ENCODE assay signal across 8 cellular contexts in the genomic region with DNA sequence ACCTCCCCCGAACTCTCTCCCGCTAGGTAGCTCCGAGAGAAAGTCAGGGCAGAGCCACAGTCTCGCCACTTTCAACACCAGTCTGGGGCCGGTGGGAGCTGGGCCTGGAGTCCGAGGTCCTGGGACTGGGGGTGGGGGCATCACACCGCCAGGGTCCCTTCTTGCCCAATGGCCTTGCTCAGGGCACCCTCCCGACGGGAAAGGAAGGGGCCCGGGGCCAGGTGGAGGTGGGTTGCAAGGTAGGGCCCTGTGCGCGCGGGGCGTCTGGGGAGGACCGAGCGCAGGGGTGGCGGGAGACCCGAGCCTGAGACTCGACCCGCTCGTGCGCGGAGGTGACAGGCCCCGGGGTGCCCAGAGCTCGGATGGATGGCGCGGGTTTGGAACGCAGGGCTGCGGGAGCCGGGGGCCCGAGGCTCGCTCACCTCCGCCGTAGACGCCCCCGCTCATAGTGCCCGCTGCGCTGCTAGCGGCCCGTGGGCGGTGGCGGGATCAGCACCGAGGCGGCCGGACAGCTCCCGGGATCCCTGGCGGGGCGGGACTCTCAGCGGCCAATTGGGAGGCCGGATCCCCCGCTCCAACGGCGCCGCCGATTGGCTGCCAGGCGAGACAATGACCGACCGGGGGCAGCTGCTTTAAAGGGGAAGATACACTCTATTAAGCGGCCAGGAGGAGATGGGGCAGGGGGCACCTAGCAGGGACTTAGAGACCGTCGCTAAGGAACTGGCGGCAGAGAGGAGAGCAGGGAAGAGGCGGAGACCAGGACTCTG. TPM values are rescaled to one million over a fixed set of nuclear protein-coding genes. Genes with fewer than 3 reads are reported as not detected.
DNase-seq lines count a peak whose midpoint lies in the region; ATAC-seq and TF ChIP-seq lines count a peak whose summit lies in the region.

TSS of gene ACTL6B (minus strand) at position 541 of the 767 bp plus-strand sequence. CDS start at position 447, 94 bp downstream.

- H3K4me3 ChIP-seq in right atrium auricular region (no peak within 1 kb of the TSS), Panc1 (ENCODE audit: low read depth in 2 of 2, low read length in 2 of 2) (peak within 1 kb of the TSS in 1 of 2 experiments; percentile 4; a peak in 1 of 4 replicates), tibial nerve (no peak within 1 kb of the TSS), lower leg skin (ENCODE audit: low read depth, poor library complexity, severe bottlenecking) (no peak within 1 kb of the TSS)

- intact Hi-C loops in Right ventricle myocardium inferior (cut with DNase I) = no loop called here
- intact Hi-C loops in Panc1 (cut with micrococcal nuclease; ENCODE audit: unreplicated experiment) = no loop called here
- intact Hi-C loops in lower leg skin (cut with DNase I; ENCODE audit: low total_unique reads) = no loop called here

- no peak within 1 kb of the TSS for H3K27ac ChIP-seq in right atrium auricular region
- no peak within 1 kb of the TSS for H3K27ac ChIP-seq in Panc1 (ENCODE audit: low read length)
- no peak within 1 kb of the TSS for H3K27ac ChIP-seq in tibial nerve

- no peak within 1 kb of the TSS for H3K4me3 Mint-ChIP-seq in immature natural killer cell

- H3K9me3 ChIP-seq in right atrium auricular region (no peaks in the 10 kb centered on the region), Panc1 (ENCODE audit: control insufficient read depth, insufficient read depth, low read depth, low read length) (no peaks in the 10 kb centered on the region), tibial nerve (no peaks in the 10 kb centered on the region)

- POLR2A ChIA-PET in Panc1 (lab: Charles Lee) = interaction anchor here (0.7 kb wide), 1 partner anchor 561 kb away, joined by 5 read pairs; no protein-coding TSS in a partner anchor

- peaks cover 0 to 2% of the 10 kb centered on the region in 2 donors for H3K4me1 Mint-ChIP-seq in immature natural killer cell

- H3K27me3 Mint-ChIP-seq in immature natural killer cell (ENCODE audit: low read depth in 3 of 3) = peaks cover 11 to 35% (median 19%) of the 10 kb centered on the region in 3 donors

- CTCF ChIA-PET in Panc1 (lab: Charles Lee) = interaction anchor here (0.6 to 0.7 kb wide), 2 partner anchors 22 to 84 kb away, joined by 3 read pairs; no protein-coding TSS in a partner anchor

- in situ Hi-C loops in Panc1 (cut with HindIII; ENCODE audit: low pct_unique_long_range_greater_than_20kb, low sequenced_read_pairs) = no loop called here

- no TSS peak for BruUV-seq in Panc1 (replicated peaks; lab: Mats Ljungman, UMichigan)

- DNase-seq in Right ventricle myocardium inferior (ENCODE audit: missing footprints) (peak; percentile 75), right atrium auricular region (ENCODE audit: low spot score) (no peak), Panc1 (ENCODE audit: low read depth, low spot score) (no peak), amygdala (lab: John Stamatoyannopoulos, UW) (peak in 50 of 56 donors; percentile 13 to 80 (median 50)), immature natural killer cell (peak; percentile 54 to 58 (median 56)), tibial nerve (ENCODE audit: low spot score in 2 of 2) (no peak), lower leg skin (ENCODE audit: low spot score in 2 of 2) (no peak)
- peak; percentile 54 for DNase-seq in stimulated activated CD4-positive, alpha-beta T cell treated with anti-CD3 and anti-CD28 coated beads, Interleukin-4, amount 100 ng/mL, for 24 hours

- TF ChIP-seq CTCF in right atrium auricular region (IDR thresholded peaks at IDR 0.05) (no peak), Panc1 (IDR thresholded peaks at IDR 0.05) (no peak), tibial nerve (IDR thresholded peaks at IDR 0.05) (no peak), lower leg skin (IDR thresholded peaks at IDR 0.05) (no peak)

- H3K27me3 ChIP-seq in right atrium auricular region (peaks cover 11 to 22% of the 10 kb centered on the region in 2 donors), Panc1 (ENCODE audit: control insufficient read depth, insufficient read depth, low read length) (no peaks in the 10 kb centered on the region), tibial nerve (peaks cover 0 to 72% of the 10 kb centered on the region in 2 donors)

- 8% methylated on average over 54 to 58 of the region's 63 CpGs for WGBS in tibial nerve, 2 donors
- WGBS in lower leg skin, 2 donors = 14 to 15% methylated on average over 21 to 56 of the region's 63 CpGs

- no peaks in the 10 kb centered on the region for H3K9me3 Mint-ChIP-seq in immature natural killer cell

- TF ChIP-seq EP300 in tibial nerve (IDR thresholded peaks at IDR 0.05) = no peak

- H3K36me3 ChIP-seq in right atrium auricular region = no peaks in the 10 kb centered on the region
- H3K36me3 ChIP-seq in Panc1 (ENCODE audit: control insufficient read depth, insufficient read depth, low read length) = no peaks in the 10 kb centered on the region
- H3K36me3 ChIP-seq in tibial nerve = no peaks in the 10 kb centered on the region

- H3K27ac Mint-ChIP-seq in immature natural killer cell = no peak within 1 kb of the TSS

- ATAC-seq in Right ventricle myocardium inferior (peak; percentile 57), Panc1 (peak; percentile 58; the same call in 1 of the 2 replicates)

- no peaks in the 10 kb centered on the region for H3K36me3 Mint-ChIP-seq in immature natural killer cell

- TF ChIP-seq POLR2A in tibial nerve (IDR thresholded peaks at IDR 0.05) (no peak), lower leg skin (IDR thresholded peaks at IDR 0.05) (no peak)

- H3K4me1 ChIP-seq in right atrium auricular region = peaks cover 0 to 7% of the 10 kb centered on the region in 2 donors
- no peaks in the 10 kb centered on the region for H3K4me1 ChIP-seq in Panc1 (ENCODE audit: control insufficient read depth, insufficient read depth, low read length)
- H3K4me1 ChIP-seq in tibial nerve = peaks cover 0 to 6% (median 0%) of the 10 kb centered on the region in 4 donors

RNA-seq across cellular contexts. Expression of gene ACTL6B, which starts in this region (rescaled TPM):
- total RNA-seq in Right ventricle myocardium inferior (not detected), right atrium auricular region (not detected), Panc1 (2021; ENCODE audit: unreplicated experiment) (not detected), tibial nerve (not detected), lower leg skin (not detected)
- polyA plus RNA-seq in Panc1 (2012; ENCODE audit: insufficient read length) = not detected
- not detected for polyA plus RNA-seq in immature natural killer cell

Comparison
In these comparisons a context has a peak if more than half of its experiments do, and no peak if none do; other contexts are left out.
1. Peak in DNase-seq and ATAC-seq in Right ventricle myocardium inferior; RNA of the gene not detected or under 1 TPM.
2. Peak in ATAC-seq in Panc1; RNA of the gene not detected or under 1 TPM.
3. Peak in DNase-seq in immature natural killer cell; RNA of the gene not detected or under 1 TPM.
4. DNase-seq: peak in amygdala (50 of 56) and stimulated activated CD4-positive, alpha-beta T cell treated with anti-CD3 and anti-CD28 coated beads, Interleukin-4, amount 100 ng/mL, for 24 hours (single experiment); none in right atrium auricular region (single experiment), Panc1 (single experiment), tibial nerve (0 of 2) and lower leg skin (0 of 2).